22 cellular contexts compared by ENCODE assay signal in genomic region chr3:171353423-171353822, GRCh38.
A peak's percentile ranks its signal among the peaks of the same experiment; 100 is the strongest.
DNase-seq lines count a peak whose midpoint lies in the region; ATAC-seq, FAIRE-seq and TF ChIP-seq lines count a peak whose summit lies in the region.
"Had no signal": no experiment of that assay in that cellular context is flagged by ENCODE, and none has a peak within 500 bp of the region (broad histone marks: within the 10 kb centered on the region; RNA-seq: fewer than 3 reads in every experiment).

No MANE protein-coding gene starts in this region.

- H3F3A ChIP-seq in PC-3 (ENCODE audit: low read length, unreplicated experiment): peaks cover 13% of the 10 kb centered on the region

- no peaks in the 10 kb centered on the region for H3K9me3 ChIP-seq in PC-3 (ENCODE audit: low read length)
- no peaks in the 10 kb centered on the region for H3K9me3 ChIP-seq in esophagus squamous epithelium
- no peaks in the 10 kb centered on the region for H3K9me3 ChIP-seq in thyroid gland
- H3K9me3 ChIP-seq in upper lobe of right lung: no peaks in the 10 kb centered on the region
- H3K9me3 ChIP-seq: lower lobe of right lung, thoracic aorta had no signal

- H3K79me2 ChIP-seq in PC-3 (ENCODE audit: low read length): no peaks in the 10 kb centered on the region

- intact Hi-C loops in PC-3 (cut with micrococcal nuclease) (loop anchor here (5.0 kb wide), 1 partner anchor 161 kb away; no protein-coding TSS in a partner anchor), esophagus squamous epithelium (cut with DNase I) (no loop called here), thyroid gland (cut with DNase I) (no loop called here), upper lobe of right lung (cut with DNase I) (no loop called here)

- peak; percentile 18 for FAIRE-seq in GM19239 (lab: Jason Lieb, UNC)

- TF ChIP-seq CTCF in PC-3 (conservative IDR thresholded peaks at IDR 0.05; ENCODE audit: low read depth, low read length) (no peak), esophagus squamous epithelium (IDR thresholded peaks at IDR 0.05) (no peak), thyroid gland (IDR thresholded peaks at IDR 0.05) (no peak), upper lobe of right lung (IDR thresholded peaks at IDR 0.05) (no peak)

- H3K36me3 ChIP-seq in PC-3 (ENCODE audit: low read depth, low read length): no peaks in the 10 kb centered on the region
- no peaks in the 10 kb centered on the region for H3K36me3 ChIP-seq in esophagus squamous epithelium
- H3K36me3 ChIP-seq in thyroid gland: no peaks in the 10 kb centered on the region
- no peaks in the 10 kb centered on the region for H3K36me3 ChIP-seq in upper lobe of right lung
- H3K36me3 ChIP-seq: lower lobe of right lung, thoracic aorta had no signal

- CTCF ChIA-PET in PC-3 (lab: Charles Lee): no interaction called here

- H3K9me2 ChIP-seq in PC-3 (replicated peaks; ENCODE audit: low read length): no peaks in the 10 kb centered on the region

- H3K27ac ChIP-seq in PC-3 (ENCODE audit: low read length) (peak overlapping the region; percentile 88), esophagus squamous epithelium (peak overlapping the region in 3 of 4 donors; percentile 28 to 74 (median 65)), thyroid gland (peak overlapping the region; percentile 23 to 86 (median 84)), upper lobe of right lung (no peak overlapping the region)
- H3K27ac ChIP-seq: lower lobe of right lung, thoracic aorta had no signal

- H3K4me1 ChIP-seq in PC-3 (ENCODE audit: insufficient read depth, low read length): peaks cover 86% of the 10 kb centered on the region
- H3K4me1 ChIP-seq in esophagus squamous epithelium: peaks cover 0 to 51% (median 26%) of the 10 kb centered on the region in 3 donors
- H3K4me1 ChIP-seq in thyroid gland: peaks cover 43 to 57% of the 10 kb centered on the region in 2 donors
- H3K4me1 ChIP-seq in upper lobe of right lung: peaks cover 3% of the 10 kb centered on the region

- no peak overlapping the region for H2AFZ ChIP-seq in PC-3 (ENCODE audit: low read length)

- no peak for DNase-seq in GM19239 (ENCODE audit: insufficient read length, low spot score)
- DNase-seq in PC-3: peak; percentile 53
- DNase-seq in esophagus squamous epithelium (lab: John Stamatoyannopoulos, UW): no peak
- DNase-seq in thyroid gland: no peak
- no peak for DNase-seq in anterior cingulate cortex (lab: John Stamatoyannopoulos, UW)
- DNase-seq in upper lobe of right lung: no peak
- DNase-seq: activated CD4-positive, alpha-beta T cell treated with anti-CD3 and anti-CD28 coated beads for 1 hour; activated gamma-delta T cell treated with Interleukin-2 at 50 U/mL for 16 hours; activated naive CD8-positive, alpha-beta T cell treated with anti-CD3 and anti-CD28 coated beads, Interleukin-2, amount 50 U/mL, for 24 hours; activated T-cell treated with anti-CD3 and anti-CD28 coated beads, Interleukin-2, amount 50 U/mL, for 1 hour; effector CD4-positive, alpha-beta T cell; lower lobe of right lung; NCI-H1105 treated with DMSO at 0.1 percent for 48 hours; NCI-H2029 treated with DMSO at 0.1 percent for 48 hours; NCI-H345; NCI-H82; SHP77 treated with DMSO at 0.1 percent for 48 hours; stimulated activated naive CD4-positive, alpha-beta T cell treated with Interleukin-2 at 50 U/mL for 16 hours; T-cell had no signal

- no TSS peak for BruUV-seq in PC-3 (replicated peaks; lab: Mats Ljungman, UMichigan)

- peak overlapping the region; percentile 37 for H3K4me2 ChIP-seq in PC-3 (ENCODE audit: low read length)

- no peak overlapping the region for H3K9ac ChIP-seq in PC-3 (ENCODE audit: low read length)

- H4K20me1 ChIP-seq in PC-3 (ENCODE audit: low read length): no peaks in the 10 kb centered on the region

- POLR2A ChIA-PET in PC-3 (lab: Charles Lee; ENCODE audit: unreplicated experiment): no interaction called here

- TF ChIP-seq POLR2A in esophagus squamous epithelium (IDR thresholded peaks at IDR 0.05) (no peak), thyroid gland (IDR thresholded peaks at IDR 0.05) (no peak)

- WGBS in esophagus squamous epithelium, 2 donors: 52 to 53% methylated on average over 4 of the region's 4 CpGs
- WGBS in thyroid gland, 2 donors: 77 to 79% methylated on average over 4 of the region's 4 CpGs

- H3K27me3 ChIP-seq in PC-3 (ENCODE audit: low read length) (no peaks in the 10 kb centered on the region), esophagus squamous epithelium (no peaks in the 10 kb centered on the region), thyroid gland (no peaks in the 10 kb centered on the region), upper lobe of right lung (no peaks in the 10 kb centered on the region)

- H3K4me3 ChIP-seq in PC-3 (ENCODE audit: low read length) (no peak overlapping the region), esophagus squamous epithelium (no peak overlapping the region), thyroid gland (replicated peaks in 1 of 3) (no peak overlapping the region), upper lobe of right lung (no peak overlapping the region)
- H3K4me3 ChIP-seq: lower lobe of right lung, thoracic aorta had no signal

- ATAC-seq in PC-3 (no peak), HG02610 (IDR thresholded peaks at IDR 0.05; ENCODE audit: unreplicated experiment) (no peak), upper lobe of right lung (no peak)
- ATAC-seq: activated naive CD8-positive, alpha-beta T cell treated with anti-CD3 and anti-CD28 coated beads, Interleukin-2, amount 50 U/mL, for 24 hours; lower lobe of right lung; sciatic nerve; T-cell had no signal
